8 cellular contexts compared by ENCODE assay signal in genomic region chr18:43563780-43564179, GRCh38.
A peak's percentile ranks its signal among the peaks of the same experiment; 100 is the strongest.
DNase-seq lines count a peak whose midpoint lies in the region; ATAC-seq and TF ChIP-seq lines count a peak whose summit lies in the region.

No MANE protein-coding gene starts in this region.

- no peak for ATAC-seq in activated CD8-positive, alpha-beta memory T cell treated with anti-CD3 and anti-CD28 coated beads, Interleukin-2, amount 10 ng/mL, durations not matched to agents 7 days and 5 days
- ATAC-seq in HG03039 (IDR thresholded peaks at IDR 0.05; ENCODE audit: unreplicated experiment), result no peak

- no peak overlapping the region for H3K27ac ChIP-seq in esophagus squamous epithelium

- no peaks in the 10 kb centered on the region for H3K9me3 ChIP-seq in esophagus squamous epithelium

- H3K9me3 Mint-ChIP-seq in osteocyte (ENCODE audit: unreplicated experiment), result peaks cover under 1% of the 10 kb centered on the region
- H3K9me3 Mint-ChIP-seq in activated CD8-positive, alpha-beta memory T cell treated with anti-CD3 and anti-CD28 coated beads, Interleukin-2, amount 10 ng/mL, durations not matched to agents 7 days and 5 days (ENCODE audit: low read depth), result no peaks in the 10 kb centered on the region

- no peaks in the 10 kb centered on the region for H3K4me1 Mint-ChIP-seq in osteocyte (ENCODE audit: unreplicated experiment)
- no peaks in the 10 kb centered on the region for H3K4me1 Mint-ChIP-seq in activated CD8-positive, alpha-beta memory T cell treated with anti-CD3 and anti-CD28 coated beads, Interleukin-2, amount 10 ng/mL, durations not matched to agents 7 days and 5 days

- H3K4me3 Mint-ChIP-seq in osteocyte (ENCODE audit: unreplicated experiment), result no peak overlapping the region
- H3K4me3 Mint-ChIP-seq in activated CD8-positive, alpha-beta memory T cell treated with anti-CD3 and anti-CD28 coated beads, Interleukin-2, amount 10 ng/mL, durations not matched to agents 7 days and 5 days, result no peak overlapping the region

- DNase-seq in GM12864 (ENCODE audit: low read depth) (no peak), HPDE6-E6E7 (ENCODE audit: extremely low spot score) (peak; percentile 23), OCI-M1 (lab: John Stamatoyannopoulos, UW) (peak; percentile 80), esophagus squamous epithelium (lab: John Stamatoyannopoulos, UW) (no peak), osteocyte (ENCODE audit: extremely low spot score, unreplicated experiment) (no peak)
- no peak for DNase-seq in activated CD8-positive, alpha-beta memory T cell treated with anti-CD3 and anti-CD28 coated beads, Interleukin-2, amount 10 ng/mL, durations not matched to agents 7 days and 5 days
- no peak for DNase-seq in NK-92 treated with Interleukin-12 subunit alpha and Interleukin-12 subunit beta, amount 100 ng/mL, for 24 hours (lab: John Stamatoyannopoulos, UW)

- H3K36me3 ChIP-seq in esophagus squamous epithelium, result no peaks in the 10 kb centered on the region

- intact Hi-C loops in esophagus squamous epithelium (cut with DNase I), result no loop called here

- 25% methylated on average over 3 of the region's 3 CpGs for WGBS in esophagus squamous epithelium, 2 donors

- no peak overlapping the region for H3K27ac Mint-ChIP-seq in osteocyte (ENCODE audit: unreplicated experiment)
- H3K27ac Mint-ChIP-seq in activated CD8-positive, alpha-beta memory T cell treated with anti-CD3 and anti-CD28 coated beads, Interleukin-2, amount 10 ng/mL, durations not matched to agents 7 days and 5 days, result no peak overlapping the region

- H3K27me3 Mint-ChIP-seq in osteocyte (ENCODE audit: unreplicated experiment), result peaks cover 42% of the 10 kb centered on the region
- H3K27me3 Mint-ChIP-seq in activated CD8-positive, alpha-beta memory T cell treated with anti-CD3 and anti-CD28 coated beads, Interleukin-2, amount 10 ng/mL, durations not matched to agents 7 days and 5 days, result peaks cover 2% of the 10 kb centered on the region

- H3K27me3 ChIP-seq in esophagus squamous epithelium, result no peaks in the 10 kb centered on the region

- TF ChIP-seq POLR2A in esophagus squamous epithelium (IDR thresholded peaks at IDR 0.05), result no peak

- TF ChIP-seq CTCF in GM12864 (IDR thresholded peaks at IDR 0.05; ENCODE audit: low read depth, low read length, missing control alignments) (peak; percentile 29), esophagus squamous epithelium (IDR thresholded peaks at IDR 0.05) (peak in 4 of 6 experiments; percentile 22 to 41 (median 30)), osteocyte (IDR thresholded peaks at IDR 0.05) (peak; percentile 77)

- CTCF ChIA-PET in activated CD8-positive, alpha-beta memory T cell treated with anti-CD3 and anti-CD28 coated beads, Interleukin-2, amount 10 ng/mL, durations not matched to agents 7 days and 5 days (lab: Charles Lee), result no interaction called here

- no peak overlapping the region for H3K4me3 ChIP-seq in GM12864 (ENCODE audit: low read depth, low read length)
- H3K4me3 ChIP-seq in esophagus squamous epithelium, result no peak overlapping the region

- H3K36me3 Mint-ChIP-seq in osteocyte (ENCODE audit: unreplicated experiment), result no peaks in the 10 kb centered on the region
- no peaks in the 10 kb centered on the region for H3K36me3 Mint-ChIP-seq in activated CD8-positive, alpha-beta memory T cell treated with anti-CD3 and anti-CD28 coated beads, Interleukin-2, amount 10 ng/mL, durations not matched to agents 7 days and 5 days

- no peaks in the 10 kb centered on the region for H3K4me1 ChIP-seq in esophagus squamous epithelium

Comparison
In these comparisons a context has a peak if more than half of its experiments do, and no peak if none do; other contexts are left out.
1. DNase-seq: peak in HPDE6-E6E7 (single experiment) and OCI-M1 (single experiment); none in GM12864 (single experiment), esophagus squamous epithelium (single experiment), osteocyte (single experiment), activated CD8-positive, alpha-beta memory T cell treated with anti-CD3 and anti-CD28 coated beads, Interleukin-2, amount 10 ng/mL, durations not matched to agents 7 days and 5 days (single experiment) and NK-92 treated with Interleukin-12 subunit alpha and Interleukin-12 subunit beta, amount 100 ng/mL, for 24 hours (single experiment).
2. Peak in every context shown above with its lines, with median percentiles within 50 percentile points of each other: CTCF ChIP-seq.